2 cellular contexts compared by ENCODE assay signal in the genomic region with DNA sequence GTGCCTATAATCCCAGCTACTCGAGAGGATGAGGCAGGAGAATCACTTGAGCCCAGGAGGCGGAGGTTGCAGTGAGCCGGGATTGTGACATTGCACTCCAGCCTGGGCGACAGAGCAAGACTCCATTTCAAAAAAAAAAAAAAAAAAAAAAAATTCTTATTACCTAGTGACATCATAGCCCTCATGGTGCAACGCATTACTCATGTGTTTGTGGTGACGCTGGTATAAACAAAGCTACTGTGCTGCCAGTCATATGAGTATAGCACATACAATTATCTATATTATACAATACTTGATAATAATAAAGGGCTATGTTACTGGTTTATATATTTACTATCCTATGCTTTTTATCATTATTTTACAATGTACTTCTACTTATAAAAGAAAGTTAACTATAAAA.
A peak's percentile ranks its signal among the peaks of the same experiment; 100 is the strongest.
TF ChIP-seq lines count a peak whose summit lies in the region.

No MANE protein-coding gene starts in this region.

TF ChIP-seq in HEK293, 187 proteins besides CTCF, POLR2A, EP300 and RAD21 (continued from another document):
- TF ChIP-seq ZEB2 (tag by site-specific recombination; IDR thresholded peaks at IDR 0.05), result no peak
- TF ChIP-seq ZBTB8A (tag by site-specific recombination; IDR thresholded peaks at IDR 0.05), result no peak
- peak; percentile 63 for TF ChIP-seq ZBTB21 (tag by site-specific recombination; IDR thresholded peaks at IDR 0.05)
- 0 out of 2 replicates have a peak, but pooled peaks have one; percentile 41 for TF ChIP-seq ZNF629 (tag by site-specific recombination; IDR thresholded peaks at IDR 0.05)

TF ChIP-seq in K562, 482 proteins besides CTCF, POLR2A, EP300 and RAD21 (continued from another document):
- TF ChIP-seq, protein P1, sequence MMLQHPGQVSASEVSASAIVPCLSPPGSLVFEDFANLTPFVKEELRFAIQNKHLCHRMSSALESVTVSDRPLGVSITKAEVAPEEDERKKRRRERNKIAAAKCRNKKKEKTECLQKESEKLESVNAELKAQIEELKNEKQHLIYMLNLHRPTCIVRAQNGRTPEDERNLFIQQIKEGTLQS (IDR thresholded peaks at IDR 0.05), result peak; percentile 35; the same call in 1 of the 2 replicates
- TF ChIP-seq, protein P1 (CRISPR knock-in tag; conservative IDR thresholded peaks at IDR 0.05), result no peak
